Comparison of ENCODE assay signal across 8 cellular contexts in the genomic region with DNA sequence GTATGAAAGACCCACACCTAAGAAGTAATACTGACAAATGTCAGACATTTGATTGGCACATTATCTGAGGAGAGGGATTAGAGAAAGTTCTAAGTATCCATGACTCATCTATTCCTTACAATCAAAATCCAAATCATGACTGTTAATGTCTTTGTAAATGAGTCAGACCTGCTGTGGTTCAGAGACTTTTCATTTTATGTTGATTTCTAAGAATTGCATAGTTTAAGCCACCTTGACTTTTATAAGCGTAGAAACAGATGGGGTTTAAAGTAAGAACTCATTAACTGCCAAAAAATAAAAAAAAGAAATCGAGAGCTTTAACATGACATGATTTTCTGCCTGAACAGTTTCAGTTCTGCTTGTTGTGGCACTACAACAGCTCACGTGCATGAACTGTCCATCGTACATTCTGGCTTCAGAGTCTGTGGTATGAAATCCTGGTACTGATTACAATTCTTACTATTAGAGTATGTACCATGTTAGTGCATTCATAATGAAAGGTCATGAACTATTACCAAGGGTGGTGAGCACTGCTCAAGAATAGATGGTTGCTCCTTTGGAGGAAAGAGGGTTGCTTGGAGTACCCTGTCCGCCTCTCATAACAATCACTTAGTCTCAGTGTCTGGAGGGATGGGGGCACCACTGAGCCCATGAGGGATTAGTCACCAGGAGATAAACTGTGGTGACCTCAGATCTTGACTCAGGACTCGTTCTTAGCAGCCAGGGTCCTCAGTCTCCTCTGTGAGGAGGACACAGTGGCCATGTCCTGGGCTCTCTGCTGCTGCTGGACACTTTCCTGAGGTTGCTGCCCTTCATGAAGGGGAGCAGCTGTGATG. TPM values are rescaled to one million over a fixed set of nuclear protein-coding genes. Genes with fewer than 3 reads are reported as not detected.
DNase-seq lines count a peak whose midpoint lies in the region; ATAC-seq and TF ChIP-seq lines count a peak whose summit lies in the region.

No MANE protein-coding gene starts in this region.

- no peak for TF ChIP-seq CTCF in colonic mucosa (IDR thresholded peaks at IDR 0.05)

- H3K27me3 Mint-ChIP-seq in activated CD8-positive, alpha-beta memory T cell treated with anti-CD3 and anti-CD28 coated beads, Interleukin-2, amount 10 ng/mL, durations not matched to agents 7 days and 5 days: peaks cover 3% of the 10 kb centered on the region

- WGBS in trophoblast cell (ENCODE audit: extremely low coverage, insufficient coverage, insufficient read length): no CpG with 5 or more reads among the region's 6 CpGs

- no peak overlapping the region for H4K12ac ChIP-seq in trophoblast cell (ENCODE audit: low read depth, low read length)

- no peaks in the 10 kb centered on the region for H3K9me3 Mint-ChIP-seq in activated CD8-positive, alpha-beta memory T cell treated with anti-CD3 and anti-CD28 coated beads, Interleukin-2, amount 10 ng/mL, durations not matched to agents 7 days and 5 days (ENCODE audit: low read depth)

- no peak overlapping the region for H2AFZ ChIP-seq in trophoblast cell (ENCODE audit: insufficient read depth, low read length, poor library complexity)

- H4K8ac ChIP-seq in trophoblast cell (ENCODE audit: low read depth, low read length): no peak overlapping the region

- no peak overlapping the region for H3K4ac ChIP-seq in trophoblast cell (ENCODE audit: low read depth, low read length)

- intact Hi-C loops in colonic mucosa (cut with DNase I): no loop called here

- H3K4me1 ChIP-seq in trophoblast cell (ENCODE audit: control insufficient read depth in 1 of 2, insufficient read depth in 2 of 2, low read length in 2 of 2): no peaks in the 10 kb centered on the region
- no peaks in the 10 kb centered on the region for H3K4me1 ChIP-seq in colonic mucosa

- CTCF ChIA-PET in activated CD8-positive, alpha-beta memory T cell treated with anti-CD3 and anti-CD28 coated beads, Interleukin-2, amount 10 ng/mL, durations not matched to agents 7 days and 5 days (lab: Charles Lee): interaction anchor here (0.9 to 4.2 kb wide), 5 partner anchors 10 to 127 kb away, joined by 3 to 38 read pairs (median 4); no protein-coding TSS in a partner anchor

- H3K27ac ChIP-seq in trophoblast cell (ENCODE audit: low read depth, low read length): no peak overlapping the region
- no peak overlapping the region for H3K27ac ChIP-seq in colonic mucosa

- no peak overlapping the region for H4K91ac ChIP-seq in trophoblast cell (ENCODE audit: low read depth, low read length)

- H2BK5ac ChIP-seq in trophoblast cell (ENCODE audit: low read depth, low read length, poor library complexity): no peak overlapping the region

- H3K79me2 ChIP-seq in trophoblast cell (ENCODE audit: control insufficient read depth, insufficient read depth, low read length, poor library complexity): no peaks in the 10 kb centered on the region

- peak; percentile 51 for DNase-seq in activated CD8-positive, alpha-beta memory T cell treated with anti-CD3 and anti-CD28 coated beads, Interleukin-2, amount 10 ng/mL, durations not matched to agents 7 days and 5 days
- no peak for DNase-seq in activated CD8-positive, alpha-beta memory T cell treated with anti-CD3 and anti-CD28 coated beads for 24 hours
- DNase-seq in NCI-H460 (ENCODE audit: extremely low read depth, low read depth): peak; percentile 79
- no peak for DNase-seq in mucosa of gallbladder (ENCODE audit: low spot score)
- no peak for DNase-seq in trophoblast cell
- DNase-seq in colonic mucosa: no peak

- H3K27ac Mint-ChIP-seq in activated CD8-positive, alpha-beta memory T cell treated with anti-CD3 and anti-CD28 coated beads, Interleukin-2, amount 10 ng/mL, durations not matched to agents 7 days and 5 days: peak overlapping the region; percentile 88

- H3K9me3 ChIP-seq in trophoblast cell (ENCODE audit: insufficient read depth, low read depth, low read length): peaks cover 2% of the 10 kb centered on the region
- H3K9me3 ChIP-seq in colonic mucosa: no peaks in the 10 kb centered on the region

- H3K4me3 Mint-ChIP-seq in activated CD8-positive, alpha-beta memory T cell treated with anti-CD3 and anti-CD28 coated beads, Interleukin-2, amount 10 ng/mL, durations not matched to agents 7 days and 5 days: peak overlapping the region; percentile 27

- H3K23ac ChIP-seq in trophoblast cell (ENCODE audit: low read length): no peak overlapping the region

- H3K9ac ChIP-seq in trophoblast cell (ENCODE audit: low read length) (no peak overlapping the region), colonic mucosa (ENCODE audit: low read depth in 2 of 2, low read length in 2 of 2) (no peak overlapping the region)

- no peak overlapping the region for H2BK12ac ChIP-seq in trophoblast cell (ENCODE audit: low read length)

- no peak overlapping the region for H2BK120ac ChIP-seq in trophoblast cell (ENCODE audit: insufficient read depth, low read length, poor library complexity)

- no peak overlapping the region for H3K4me2 ChIP-seq in trophoblast cell (ENCODE audit: low read length)

- H2AK5ac ChIP-seq in trophoblast cell (ENCODE audit: low read length): no peak overlapping the region

- H3K79me1 ChIP-seq in trophoblast cell (ENCODE audit: low read length): no peaks in the 10 kb centered on the region

- peak; percentile 82 for ATAC-seq in activated CD8-positive, alpha-beta memory T cell treated with anti-CD3 and anti-CD28 coated beads, Interleukin-2, amount 10 ng/mL, durations not matched to agents 7 days and 5 days
- ATAC-seq in HG02571 (IDR thresholded peaks at IDR 0.05; ENCODE audit: unreplicated experiment): peak; percentile 96
- peak; percentile 79 for ATAC-seq in esophagus mucosa

- H3K14ac ChIP-seq in trophoblast cell (ENCODE audit: low read length): no peak overlapping the region

- H3K4me3 ChIP-seq in trophoblast cell (ENCODE audit: low read depth, low read length): no peak overlapping the region
- no peak overlapping the region for H3K4me3 ChIP-seq in colonic mucosa

- H3K36me3 ChIP-seq in trophoblast cell (ENCODE audit: control insufficient read depth in 1 of 2, insufficient read depth in 2 of 2, low read length in 2 of 2) (peaks cover 29 to 49% of the 10 kb centered on the region in 2 experiments), colonic mucosa (peaks cover 11% of the 10 kb centered on the region)

- H3K27me3 ChIP-seq in trophoblast cell (ENCODE audit: insufficient read depth, low read length): no peaks in the 10 kb centered on the region
- no peaks in the 10 kb centered on the region for H3K27me3 ChIP-seq in colonic mucosa

- H3K36me3 Mint-ChIP-seq in activated CD8-positive, alpha-beta memory T cell treated with anti-CD3 and anti-CD28 coated beads, Interleukin-2, amount 10 ng/mL, durations not matched to agents 7 days and 5 days: peaks cover 31% of the 10 kb centered on the region

- H3K18ac ChIP-seq in trophoblast cell (ENCODE audit: low read length): no peak overlapping the region

- H3K4me1 Mint-ChIP-seq in activated CD8-positive, alpha-beta memory T cell treated with anti-CD3 and anti-CD28 coated beads, Interleukin-2, amount 10 ng/mL, durations not matched to agents 7 days and 5 days: peaks cover 36% of the 10 kb centered on the region

RNA-seq across cellular contexts. Expression of gene ACSM6, which starts 42.2 kb away (rescaled TPM):
- not detected for total RNA-seq in activated CD8-positive, alpha-beta memory T cell treated with anti-CD3 and anti-CD28 coated beads, Interleukin-2, amount 10 ng/mL, durations not matched to agents 7 days and 5 days
- total RNA-seq in NCI-H460 (2014; rRNA removed; shearing (Covaris generic)): not detected in 2 replicates
- polyA plus RNA-seq in NCI-H460 (2014; cell fraction: nucleus; rRNA removed): 1.0 and 1.4 TPM in 2 replicates
- total RNA-seq in esophagus mucosa: not detected
- total RNA-seq in mucosa of gallbladder: not detected
- not detected in 2 replicates for polyA plus RNA-seq in trophoblast cell (2013)
- not detected for total RNA-seq in colonic mucosa

RNA-seq across cellular contexts. Expression of gene PDLIM1, which starts 54.5 kb away (rescaled TPM):
- 10 to 100 TPM in 1 of 2 experiments, 1 to 10 TPM in 1; 4.8 to 22.7 TPM for total RNA-seq in activated CD8-positive, alpha-beta memory T cell treated with anti-CD3 and anti-CD28 coated beads, Interleukin-2, amount 10 ng/mL, durations not matched to agents 7 days and 5 days
- total RNA-seq in NCI-H460 (2014; rRNA removed; shearing (Covaris generic)): 19.4 and 21.0 TPM in 2 replicates
- polyA plus RNA-seq in NCI-H460 (2014; cell fraction: nucleus; rRNA removed): 12.8 and 15.6 TPM in 2 replicates
- total RNA-seq in esophagus mucosa (144 TPM), mucosa of gallbladder (114 TPM), colonic mucosa (100 to 1,000 TPM; 246 to 433 TPM)
- polyA plus RNA-seq in trophoblast cell (2013): 338 and 355 TPM in 2 replicates

Comparison
In these comparisons a context has a peak if more than half of its experiments do, and no peak if none do; other contexts are left out.
1. DNase-seq: peak in activated CD8-positive, alpha-beta memory T cell treated with anti-CD3 and anti-CD28 coated beads, Interleukin-2, amount 10 ng/mL, durations not matched to agents 7 days and 5 days (single experiment) and NCI-H460 (single experiment); none in activated CD8-positive, alpha-beta memory T cell treated with anti-CD3 and anti-CD28 coated beads for 24 hours (single experiment), mucosa of gallbladder (single experiment), trophoblast cell (0 of 2) and colonic mucosa (single experiment).
2. Peak in every context shown above with its lines, with median percentiles within 50 percentile points of each other: ATAC-seq.